ENCODE assay signal across 19 cellular contexts in the genomic region with DNA sequence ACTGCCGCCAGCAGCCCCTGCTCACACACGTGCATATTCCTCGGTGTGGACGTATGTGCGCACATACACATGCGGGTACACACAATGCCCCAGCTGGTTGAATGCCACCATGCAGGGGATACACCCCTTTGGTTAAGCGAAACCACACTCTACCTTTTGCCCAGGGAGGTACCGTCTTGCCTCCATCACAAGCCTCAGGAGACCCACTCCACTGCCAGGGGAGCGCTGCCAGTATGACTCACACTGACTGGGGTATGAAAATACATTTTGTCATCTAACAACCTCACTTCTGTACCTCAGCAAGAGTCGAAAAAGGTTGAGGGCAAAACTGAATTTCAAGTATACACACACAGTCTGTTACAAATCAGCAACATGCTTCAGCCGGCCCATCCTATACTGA. TPM values are rescaled to one million over a fixed set of nuclear protein-coding genes. Genes with fewer than 3 reads are reported as not detected.
DNase-seq lines count a peak whose midpoint lies in the region; ATAC-seq and TF ChIP-seq lines count a peak whose summit lies in the region.
"Had no signal": no experiment of that assay in that cellular context is flagged by ENCODE, and none has a peak within 500 bp of the region (broad histone marks: within the 10 kb centered on the region; RNA-seq: fewer than 3 reads in every experiment).

No MANE protein-coding gene starts in this region.

- peak; percentile 31 to 39 for ATAC-seq in activated naive CD4-positive, alpha-beta T cell treated with anti-CD3 and anti-CD28 coated beads, Interleukin-2, amount 50 U/mL, for 72 hours
- ATAC-seq in IMR-90 (ENCODE audit: low read depth) (no peak), sciatic nerve (peak; percentile 26)
- peak; percentile 25 for ATAC-seq in activated T-helper 17 cell treated with anti-CD3 and anti-CD28 coated beads, Interleukin-2, amount 50 U/mL, for 72 hours (replicated peaks)

- 97% methylated on average over 6 of the region's 11 CpGs; no CpG with 5 or more reads in 1 of the 2 experiments for WGBS in IMR-90 (ENCODE audit: extremely low coverage in 2 of 2, insufficient read length in 1 of 2), 2 experiments

- no peak overlapping the region for H3K9ac ChIP-seq in IMR-90 (ENCODE audit: low read depth, low read length)

- no peak overlapping the region for H3K27ac ChIP-seq in IMR-90 (ENCODE audit: insufficient read depth, low read length)
- H3K27ac ChIP-seq: adrenal gland, lower lobe of right lung, stomach had no signal

- no peak for DNase-seq in activated naive CD4-positive, alpha-beta T cell treated with anti-CD3 and anti-CD28 coated beads, Interleukin-2, amount 50 U/mL, for 72 hours (ENCODE audit: low spot score in 2 of 2)
- DNase-seq in activated naive CD4-positive, alpha-beta T cell (lab: John Stamatoyannopoulos, UW), result no peak
- DNase-seq in IMR-90 (no peak), sciatic nerve (ENCODE audit: low spot score) (no peak), DMS153 treated with DMSO at 0.1 percent for 48 hours (lab: John Stamatoyannopoulos, UW; ENCODE audit: unreplicated experiment) (no peak), ACHN (no peak)
- DNase-seq: adrenal gland; foreskin melanocyte; hypothalamus; lower lobe of right lung; NCI-H2171; NCI-H526 treated with DMSO at 0.1 percent for 48 hours; SHP77; stimulated activated CD4-positive, alpha-beta T cell treated with anti-CD3 and anti-CD28 coated beads, Interleukin-4, amount 100 ng/mL, for 1 hour; stomach; upper lobe of left lung had no signal

- H2AK9ac ChIP-seq in IMR-90 (replicated peaks; ENCODE audit: low read depth, low read length, poor library complexity), result no peak overlapping the region

- H3K27me3 ChIP-seq in IMR-90 (ENCODE audit: control insufficient read depth, insufficient read depth, low read length), result peaks cover 10% of the 10 kb centered on the region
- H3K27me3 ChIP-seq: adrenal gland, stomach, upper lobe of left lung had no signal

- H3K4ac ChIP-seq in IMR-90 (ENCODE audit: low read depth, low read length), result no peak overlapping the region; the same call in 1 of the 2 replicates

- TF ChIP-seq POLR2A in IMR-90 (IDR thresholded peaks at IDR 0.05; ENCODE audit: low read depth, low read length), result no peak

- H3K4me3 Mint-ChIP-seq in activated T-helper 17 cell treated with anti-CD3 and anti-CD28 coated beads, Interleukin-2, amount 50 U/mL, for 72 hours, result peak overlapping the region; percentile 37

- no peak overlapping the region for H3K18ac ChIP-seq in IMR-90 (ENCODE audit: low read depth, low read length)

- H3K56ac ChIP-seq in IMR-90 (ENCODE audit: extremely low read depth, insufficient read depth, low read length), result no peak overlapping the region

- H3K9me1 ChIP-seq in IMR-90 (ENCODE audit: insufficient read depth, low read length), result peaks cover 3% of the 10 kb centered on the region; the same call in 1 of the 2 replicates

- H2BK15ac ChIP-seq in IMR-90 (ENCODE audit: low read depth, low read length), result no peak overlapping the region

- no TSS peak for BruUV-seq in IMR-90 (replicated peaks; lab: Mats Ljungman, UMichigan)

- no peaks in the 10 kb centered on the region for H3K9me3 Mint-ChIP-seq in activated naive CD4-positive, alpha-beta T cell treated with anti-CD3 and anti-CD28 coated beads, Interleukin-2, amount 50 U/mL, for 72 hours
- no peaks in the 10 kb centered on the region for H3K9me3 Mint-ChIP-seq in activated T-helper 17 cell treated with anti-CD3 and anti-CD28 coated beads, Interleukin-2, amount 50 U/mL, for 72 hours

- H4K5ac ChIP-seq in IMR-90 (ENCODE audit: low read depth, low read length), result no peak overlapping the region

- dilution Hi-C loops in IMR-90 (cut with HindIII; ENCODE audit: low sequenced_read_pairs, unreplicated experiment), result no loop called here

- no peak overlapping the region for H3K27ac Mint-ChIP-seq in activated naive CD4-positive, alpha-beta T cell treated with anti-CD3 and anti-CD28 coated beads, Interleukin-2, amount 50 U/mL, for 72 hours
- H3K27ac Mint-ChIP-seq in activated T-helper 17 cell treated with anti-CD3 and anti-CD28 coated beads, Interleukin-2, amount 50 U/mL, for 72 hours, result peak overlapping the region; percentile 63

- H2BK120ac ChIP-seq in IMR-90 (ENCODE audit: low read depth, low read length), result no peak overlapping the region

- H2AFZ ChIP-seq in IMR-90 (replicated peaks; ENCODE audit: low read length, poor library complexity), result peak overlapping the region; percentile 24

- peaks cover 32% of the 10 kb centered on the region for H3K4me1 Mint-ChIP-seq in activated T-helper 17 cell treated with anti-CD3 and anti-CD28 coated beads, Interleukin-2, amount 50 U/mL, for 72 hours

- H2AK5ac ChIP-seq in IMR-90 (ENCODE audit: low read depth, low read length), result no peak overlapping the region

- H2BK5ac ChIP-seq in IMR-90 (ENCODE audit: low read depth, low read length, poor library complexity, severe bottlenecking), result no peak overlapping the region

- no peak overlapping the region for H3K23ac ChIP-seq in IMR-90 (ENCODE audit: low read depth, low read length)

- peaks cover 5% of the 10 kb centered on the region; the same call in 1 of the 2 replicates for H3K4me1 ChIP-seq in IMR-90 (ENCODE audit: control insufficient read depth, insufficient read depth, low read length)

- H4K20me1 ChIP-seq in IMR-90 (ENCODE audit: insufficient read depth, low read length), result no peaks in the 10 kb centered on the region

- H4K8ac ChIP-seq in IMR-90 (ENCODE audit: low read depth in 2 of 2, low read length in 2 of 2), result no peak overlapping the region

- no peak for TF ChIP-seq CTCF in IMR-90 (conservative IDR thresholded peaks at IDR 0.05; ENCODE audit: low read depth, low read length)

- POLR2A ChIA-PET in IMR-90 (lab: Charles Lee; ENCODE audit: unreplicated experiment), result no interaction called here

- no peak overlapping the region for H3K4me2 ChIP-seq in IMR-90 (ENCODE audit: low read depth, low read length)

- H2BK20ac ChIP-seq in IMR-90 (ENCODE audit: low read depth, low read length), result no peak overlapping the region

- CTCF ChIA-PET in IMR-90 (lab: Yijun Ruan, JAX), result no interaction called here

- no peak for TF ChIP-seq RAD21 in IMR-90 (IDR thresholded peaks at IDR 0.05; ENCODE audit: low read length)

- H3K36me3 Mint-ChIP-seq in activated naive CD4-positive, alpha-beta T cell treated with anti-CD3 and anti-CD28 coated beads, Interleukin-2, amount 50 U/mL, for 72 hours, result peaks cover 0 to 10% of the 10 kb centered on the region in 2 donors
- H3K36me3 Mint-ChIP-seq in activated T-helper 17 cell treated with anti-CD3 and anti-CD28 coated beads, Interleukin-2, amount 50 U/mL, for 72 hours (ENCODE audit: low read depth), result peaks cover 16% of the 10 kb centered on the region

- H4K91ac ChIP-seq in IMR-90 (ENCODE audit: insufficient read depth, low read depth, low read length), result no peak overlapping the region

- intact Hi-C loops in IMR-90 (cut with micrococcal nuclease) (no loop called here), sciatic nerve (cut with DNase I) (no loop called here)

- H3K4me3 ChIP-seq in IMR-90 (ENCODE audit: insufficient read depth, low read depth, low read length), result no peak overlapping the region
- H3K4me3 ChIP-seq: adrenal gland, lower lobe of right lung, stomach, upper lobe of left lung had no signal

- H3K9me3 ChIP-seq in IMR-90 (ENCODE audit: control insufficient read depth, insufficient read depth, low read length), result no peaks in the 10 kb centered on the region
- H3K9me3 ChIP-seq: adrenal gland, lower lobe of right lung, stomach, upper lobe of left lung had no signal

- no peak overlapping the region for H3K14ac ChIP-seq in IMR-90 (replicated peaks; ENCODE audit: low read depth, low read length)

- no peaks in the 10 kb centered on the region for H3K27me3 Mint-ChIP-seq in activated T-helper 17 cell treated with anti-CD3 and anti-CD28 coated beads, Interleukin-2, amount 50 U/mL, for 72 hours

- H3K79me1 ChIP-seq in IMR-90 (ENCODE audit: low read depth in 1 of 2, low read length in 2 of 2), result no peaks in the 10 kb centered on the region

- in situ Hi-C loops in IMR-90 (cut with MboI; ENCODE audit: low sequenced_read_pairs), result no loop called here
- in situ Hi-C loops in ACHN (cut with HindIII; ENCODE audit: low pct_ligation_motif_present, low pct_unique_long_range_greater_than_20kb, low sequenced_read_pairs), result no loop called here

- peaks cover 2% of the 10 kb centered on the region; the same call in 1 of the 2 replicates for H3K36me3 ChIP-seq in IMR-90 (ENCODE audit: control insufficient read depth, insufficient read depth, low read length)
- H3K36me3 ChIP-seq: adrenal gland had no signal

TF ChIP-seq in IMR-90, 13 proteins besides CTCF, POLR2A, EP300 and RAD21 (continues in another document):
- TF ChIP-seq BHLHE40 (IDR thresholded peaks at IDR 0.05; ENCODE audit: low read depth, low read length), result no peak
- TF ChIP-seq RFX5 (IDR thresholded peaks at IDR 0.05; ENCODE audit: low read depth, low read length), result no peak
- TF ChIP-seq CEBPB (IDR thresholded peaks at IDR 0.05; ENCODE audit: low read depth, low read length), result no peak
- TF ChIP-seq CHD1 (IDR thresholded peaks at IDR 0.05; ENCODE audit: low read depth, low read length), result no peak
- TF ChIP-seq, protein P1, sequence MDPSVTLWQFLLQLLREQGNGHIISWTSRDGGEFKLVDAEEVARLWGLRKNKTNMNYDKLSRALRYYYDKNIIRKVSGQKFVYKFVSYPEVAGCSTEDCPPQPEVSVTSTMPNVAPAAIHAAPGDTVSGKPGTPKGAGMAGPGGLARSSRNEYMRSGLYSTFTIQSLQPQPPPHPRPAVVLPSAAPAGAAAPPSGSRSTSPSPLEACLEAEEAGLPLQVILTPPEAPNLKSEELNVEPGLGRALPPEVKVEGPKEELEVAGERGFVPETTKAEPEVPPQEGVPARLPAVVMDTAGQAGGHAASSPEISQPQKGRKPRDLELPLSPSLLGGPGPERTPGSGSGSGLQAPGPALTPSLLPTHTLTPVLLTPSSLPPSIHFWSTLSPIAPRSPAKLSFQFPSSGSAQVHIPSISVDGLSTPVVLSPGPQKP (IDR thresholded peaks at IDR 0.05; ENCODE audit: borderline replicate concordance, low read depth, low read length), result no peak

RNA-seq across cellular contexts. Expression of a gene that starts 39.4 kb away (rescaled TPM):
- 1 to 10 TPM; 2.3 to 2.9 TPM for total RNA-seq in activated naive CD4-positive, alpha-beta T cell treated with anti-CD3 and anti-CD28 coated beads, Interleukin-2, amount 50 U/mL, for 72 hours
- not detected in 2 replicates for total RNA-seq in IMR-90 (2012; rRNA removed)
- not detected in 2 replicates for polyA plus RNA-seq in IMR-90 (2012; rRNA removed)
- not detected in 2 replicates for polyA plus RNA-seq in IMR-90 (2012; cell fraction: cytosol; rRNA removed)
- not detected in 2 replicates for polyA plus RNA-seq in IMR-90 (2012; cell fraction: nucleus; rRNA removed; ENCODE audit: low replicate concordance)
- 1 to 10 TPM; 2.4 to 4.4 TPM for total RNA-seq in activated T-helper 17 cell treated with anti-CD3 and anti-CD28 coated beads, Interleukin-2, amount 50 U/mL, for 72 hours
- 0.53 TPM for total RNA-seq in sciatic nerve
- total RNA-seq: endothelial cell of umbilical vein, G401 had no signal

RNA-seq across cellular contexts. Expression of a gene that starts 40.3 kb away (rescaled TPM):
- total RNA-seq in activated naive CD4-positive, alpha-beta T cell treated with anti-CD3 and anti-CD28 coated beads, Interleukin-2, amount 50 U/mL, for 72 hours, result 10 to 100 TPM; 41.8 to 42.1 TPM
- total RNA-seq in IMR-90 (2012; rRNA removed), result 21.9 and 28.9 TPM in 2 replicates
- 15.1 and 15.2 TPM in 2 replicates for polyA plus RNA-seq in IMR-90 (2012; rRNA removed)
- polyA plus RNA-seq in IMR-90 (2012; cell fraction: cytosol; rRNA removed), result 9.5 and 11.9 TPM in 2 replicates
- polyA plus RNA-seq in IMR-90 (2012; cell fraction: nucleus; rRNA removed; ENCODE audit: low replicate concordance), result 55.9 and 61.2 TPM in 2 replicates
- total RNA-seq in activated T-helper 17 cell treated with anti-CD3 and anti-CD28 coated beads, Interleukin-2, amount 50 U/mL, for 72 hours, result 10 to 100 TPM; 41.8 to 44.0 TPM
- total RNA-seq in sciatic nerve, result 27.4 TPM
